Comparison of ENCODE assay signal across 10 cellular contexts in genomic region chrX:139967300-139967699, GRCh38. TPM values are rescaled to one million over a fixed set of nuclear protein-coding genes. Genes with fewer than 3 reads are reported as not detected.
DNase-seq lines count a peak whose midpoint lies in the region; ATAC-seq and TF ChIP-seq lines count a peak whose summit lies in the region.
"Had no signal": no experiment of that assay in that cellular context is flagged by ENCODE, and none has a peak within 500 bp of the region (broad histone marks: within the 10 kb centered on the region; RNA-seq: fewer than 3 reads in every experiment).

No MANE protein-coding gene starts in this region.

- RAD21 ChIA-PET in HCT116 (lab: Charles Lee; ENCODE audit: low non-redundant PET in 1 of 2, low total read pairs in 2 of 2, uncharacterized antibody in 2 of 2, unreplicated experiment in 2 of 2), result no interaction called here

- H3K36me3 ChIP-seq in HCT116 (ENCODE audit: control insufficient read depth in 1 of 2, insufficient read depth in 2 of 2, low read length in 2 of 2) (no peaks in the 10 kb centered on the region), WERI-Rb-1 (no peaks in the 10 kb centered on the region), liver (ENCODE audit: control insufficient read depth in 4 of 4, insufficient read depth in 3 of 4, low read depth in 1 of 4, low read length in 3 of 4) (no peaks in the 10 kb centered on the region)

- ATAC-seq in HCT116 (no peak), HG02884 (IDR thresholded peaks at IDR 0.05; ENCODE audit: unreplicated experiment) (no peak), HG03571 (IDR thresholded peaks at IDR 0.05; ENCODE audit: unreplicated experiment) (no peak), GM21360 (IDR thresholded peaks at IDR 0.05; ENCODE audit: unreplicated experiment) (no peak)

- POLR2A ChIA-PET in HCT116 (lab: Charles Lee), result no interaction called here

- H3K4me1 ChIP-seq in HCT116 (ENCODE audit: control insufficient read depth in 1 of 2, insufficient read depth in 2 of 2, low read length in 2 of 2) (peaks cover 0 to 4% of the 10 kb centered on the region in 2 experiments; a peak in 1 of 4 replicates), liver (ENCODE audit: control insufficient read depth in 4 of 4, insufficient read depth in 4 of 4, low read length in 3 of 4) (peaks cover 0 to 11% (median 6%) of the 10 kb centered on the region in 4 donors)

- no peaks in the 10 kb centered on the region for H3K79me2 ChIP-seq in HCT116 (ENCODE audit: insufficient read depth, low read length)

- H3K9me3 ChIP-seq in HCT116 (ENCODE audit: control insufficient read depth in 1 of 2, insufficient read depth in 1 of 2, low read depth in 1 of 2, low read length in 2 of 2) (no peaks in the 10 kb centered on the region), WERI-Rb-1 (ENCODE audit: severe bottlenecking) (no peaks in the 10 kb centered on the region), liver (ENCODE audit: control insufficient read depth in 4 of 4, low read length in 3 of 4) (no peaks in the 10 kb centered on the region)

- H2AFZ ChIP-seq in HCT116 (ENCODE audit: low read depth, low read length, poor library complexity, severe bottlenecking), result peak overlapping the region; percentile 35

- WGBS in liver, result 59% methylated on average over 4 of the region's 4 CpGs

- DNase-seq in ELR (ENCODE audit: low read depth) (peak; percentile 39), HCT116 (ENCODE audit: low read depth, low spot score) (no peak), WERI-Rb-1 (no peak), hippocampal formation (lab: John Stamatoyannopoulos, UW) (no peak)
- DNase-seq: NCI-H1694, substantia nigra had no signal

- no peak overlapping the region for H3K4me2 ChIP-seq in HCT116 (ENCODE audit: low read length)

- H3K27ac ChIP-seq in HCT116 (ENCODE audit: low read depth, low read length), result no peak overlapping the region
- H3K27ac ChIP-seq in WERI-Rb-1, result no peak overlapping the region
- H3K27ac ChIP-seq in liver (ENCODE audit: low read depth in 1 of 2, low read length in 2 of 2), result no peak overlapping the region

- CTCF ChIA-PET in HCT116 (lab: Charles Lee), result interaction anchor here (1.6 to 1.9 kb wide), 2 partner anchors 17 to 31 kb away, joined by 5 to 6 read pairs; no protein-coding TSS in a partner anchor

- intact Hi-C loops in HCT116 (cut with micrococcal nuclease), result loop anchor here (5.0 to 10.0 kb wide), 2 partner anchors 782 to 1190 kb away; no protein-coding TSS in a partner anchor

- no peaks in the 10 kb centered on the region for H4K20me1 ChIP-seq in HCT116 (ENCODE audit: insufficient read depth)

- TF ChIP-seq POLR2A in HCT116 (IDR thresholded peaks at IDR 0.05; ENCODE audit: borderline replicate concordance, extremely low read depth, insufficient read depth, insufficient read length), result no peak

- H3K27me3 ChIP-seq in HCT116 (ENCODE audit: insufficient read depth, low read length), result no peaks in the 10 kb centered on the region
- H3K27me3 ChIP-seq in WERI-Rb-1 (ENCODE audit: insufficient read depth, low read depth, severe bottlenecking), result peaks cover 5% of the 10 kb centered on the region
- H3K27me3 ChIP-seq in liver (ENCODE audit: control insufficient read depth in 4 of 4, insufficient read depth in 4 of 4, low read length in 3 of 4), result no peaks in the 10 kb centered on the region

- TF ChIP-seq RAD21 in HCT116 (IDR thresholded peaks at IDR 0.05; ENCODE audit: low read depth) (no peak; the same call in 1 of the 2 replicates), liver (IDR thresholded peaks at IDR 0.05) (peak; percentile 69 to 74)

- TF ChIP-seq CTCF in HCT116 (IDR thresholded peaks at IDR 0.05 in 2 of 3, conservative IDR thresholded peaks at IDR 0.05 in 1 of 3; ENCODE audit: borderline replicate concordance in 1 of 3, insufficient read depth in 1 of 3, low read depth in 2 of 3, low read length in 2 of 3) (peak in 2 of 3 experiments; percentile 33 to 40; a peak in 3 of 6 replicates), WERI-Rb-1 (IDR thresholded peaks at IDR 0.05; ENCODE audit: low read depth, low read length) (peak; percentile 17; the same call in 1 of the 2 replicates), liver (IDR thresholded peaks at IDR 0.05; ENCODE audit: low read depth, low read length, missing input control) (peak; percentile 36)

- BruUV-seq in HCT116 (replicated peaks; lab: Mats Ljungman, UMichigan), result no TSS peak

- no peak overlapping the region for H3K9ac ChIP-seq in HCT116 (ENCODE audit: low read length)
- no peak overlapping the region for H3K9ac ChIP-seq in liver (ENCODE audit: low read depth in 1 of 2, low read length in 2 of 2)

- H3K9me2 ChIP-seq in HCT116 (ENCODE audit: insufficient read depth), result no peaks in the 10 kb centered on the region

- no peak overlapping the region for H3K4me3 ChIP-seq in HCT116 (replicated peaks in 1 of 2; ENCODE audit: low read depth in 1 of 2, low read length in 2 of 2)
- H3K4me3 ChIP-seq in WERI-Rb-1 (ENCODE audit: low read depth, low read length), result no peak overlapping the region
- no peak overlapping the region for H3K4me3 ChIP-seq in liver (ENCODE audit: low read depth in 1 of 3, low read length in 3 of 3)

TF ChIP-seq in HCT116, 20 proteins besides CTCF, POLR2A, EP300 and RAD21:
- TF ChIP-seq SRF (IDR thresholded peaks at IDR 0.05; ENCODE audit: low read depth), result no peak
- no peak for TF ChIP-seq ELF1 (IDR thresholded peaks at IDR 0.05; ENCODE audit: borderline replicate concordance, low read depth)
- TF ChIP-seq ZBTB33 (IDR thresholded peaks at IDR 0.05; ENCODE audit: extremely low read depth, insufficient replicate concordance, low read length), result no peak
- TF ChIP-seq FOSL1 (IDR thresholded peaks at IDR 0.05; ENCODE audit: low read depth), result no peak
- no peak for TF ChIP-seq EZH2 (IDR thresholded peaks at IDR 0.05)
- TF ChIP-seq ZFX (IDR thresholded peaks at IDR 0.05), result no peak

TF ChIP-seq in liver, 16 proteins besides CTCF, POLR2A, EP300 and RAD21:
- TF ChIP-seq HNF4A (conservative IDR thresholded peaks at IDR 0.05) (peak; percentile 42 to 65), RXRA (IDR thresholded peaks at IDR 0.05) (peak; percentile 23 to 43), REST (IDR thresholded peaks at IDR 0.05) (no peak), EGR1 (IDR thresholded peaks at IDR 0.05; ENCODE audit: low read depth in 2 of 2) (no peak)
TF ChIP-seq in liver: peak in this region for 2.

RNA-seq across cellular contexts. Expression of gene CXorf66, which starts 2.0 kb away (rescaled TPM):
- total RNA-seq in HCT116 (2021; ENCODE audit: unreplicated experiment), result not detected
- not detected in 2 replicates for polyA plus RNA-seq in HCT116 (2012)
- under 1 TPM in 1 of 2 donors, not detected in 1; 0.08 TPM for total RNA-seq in liver
- polyA plus RNA-seq in liver, result under 1 TPM in 1 of 2 donors, not detected in 1; 0.28 TPM

RNA-seq across cellular contexts. Expression of gene ATP11C, which starts 34.4 kb away (rescaled TPM):
- total RNA-seq in HCT116 (2021; ENCODE audit: unreplicated experiment) (19.4 TPM), liver (10 to 100 TPM; 16.0 to 52.1 TPM)
- 2.9 and 4.4 TPM in 2 replicates for polyA plus RNA-seq in HCT116 (2012)
- polyA plus RNA-seq in liver, result 10 to 100 TPM; 11.8 to 21.8 TPM
